8 cellular contexts compared by ENCODE assay signal in the genomic region with DNA sequence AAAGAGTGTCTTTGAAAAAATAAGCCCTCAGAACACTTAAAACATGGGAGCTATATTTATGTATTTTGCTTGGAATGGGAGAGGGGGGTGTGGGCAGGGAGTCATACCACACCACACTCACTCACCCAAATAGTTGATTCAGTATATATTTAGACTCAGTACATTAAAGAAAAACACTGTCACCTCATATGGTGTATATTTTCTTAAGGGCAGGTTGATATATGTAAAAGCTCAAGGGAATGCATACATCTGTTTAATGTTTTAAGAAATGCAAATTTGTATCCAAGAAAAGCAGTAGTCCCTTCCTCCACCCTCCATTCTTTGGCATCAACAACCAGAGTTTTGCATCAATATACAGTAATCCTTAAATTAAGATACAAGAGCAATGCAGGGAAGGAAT. TPM values are rescaled to one million over a fixed set of nuclear protein-coding genes. Genes with fewer than 3 reads are reported as not detected.
DNase-seq lines count a peak whose midpoint lies in the region; ATAC-seq, FAIRE-seq and TF ChIP-seq lines count a peak whose summit lies in the region.

No MANE protein-coding gene starts in this region.

- H3K9me3 ChIP-seq in BE2C: no peaks in the 10 kb centered on the region

- H3K36me3 Mint-ChIP-seq in natural killer cell treated with Interleukin-12 subunit alpha and Interleukin-12 subunit beta and Interleukin-15 and Interleukin-18, amount 100 ng/mL, for 72 hours: no peaks in the 10 kb centered on the region

- peaks cover 0 to 3% of the 10 kb centered on the region in 2 donors for H3K27me3 Mint-ChIP-seq in natural killer cell treated with Interleukin-12 subunit alpha and Interleukin-12 subunit beta and Interleukin-15 and Interleukin-18, amount 100 ng/mL, for 72 hours

- FAIRE-seq in GM12891 (lab: Jason Lieb, UNC): no peak

- H3K4me1 ChIP-seq in BE2C: peaks cover 13% of the 10 kb centered on the region

- H3K36me3 ChIP-seq in BE2C: 0 out of 2 replicates have a peak, but pooled peaks cover 4% of the 10 kb centered on the region

- TF ChIP-seq CTCF in BE2C (IDR thresholded peaks at IDR 0.05; ENCODE audit: low read depth, low read length) (no peak), choroid plexus epithelial cell (conservative IDR thresholded peaks at IDR 0.05; ENCODE audit: low read depth, low read length) (no peak)

- no peak for TF ChIP-seq POLR2A in GM12891 (IDR thresholded peaks at IDR 0.05; ENCODE audit: low read depth, low read length)

- H3K27me3 ChIP-seq in BE2C: no peaks in the 10 kb centered on the region

- DNase-seq in BE2C: no peak
- DNase-seq in Jurkat, Clone E6-1 (ENCODE audit: low read depth, low spot score): no peak
- no peak for DNase-seq in choroid plexus epithelial cell (ENCODE audit: low read depth)
- DNase-seq in natural killer cell treated with Interleukin-12 subunit alpha and Interleukin-12 subunit beta and Interleukin-15 and Interleukin-18, amount 100 ng/mL, for 72 hours (ENCODE audit: low spot score): no peak
- no peak for DNase-seq in GM12891 (ENCODE audit: insufficient read length, low spot score)
- no peak for DNase-seq in SW 1271 (lab: John Stamatoyannopoulos, UW)
- DNase-seq in activated CD4-positive, alpha-beta T cell treated with anti-CD3 and anti-CD28 coated beads for 4 hours: no peak

- peak overlapping the region; percentile 66 to 69 for H3K27ac Mint-ChIP-seq in natural killer cell treated with Interleukin-12 subunit alpha and Interleukin-12 subunit beta and Interleukin-15 and Interleukin-18, amount 100 ng/mL, for 72 hours

- H3K9me3 Mint-ChIP-seq in natural killer cell treated with Interleukin-12 subunit alpha and Interleukin-12 subunit beta and Interleukin-15 and Interleukin-18, amount 100 ng/mL, for 72 hours: no peaks in the 10 kb centered on the region

- no peak for ATAC-seq in natural killer cell treated with Interleukin-12 subunit alpha and Interleukin-12 subunit beta and Interleukin-15 and Interleukin-18, amount 100 ng/mL, for 72 hours
- no peak for ATAC-seq in GM21515 (IDR thresholded peaks at IDR 0.05; ENCODE audit: unreplicated experiment)

- H3K4me1 Mint-ChIP-seq in natural killer cell treated with Interleukin-12 subunit alpha and Interleukin-12 subunit beta and Interleukin-15 and Interleukin-18, amount 100 ng/mL, for 72 hours (ENCODE audit: low read depth in 2 of 2): peaks cover 19 to 23% of the 10 kb centered on the region in 2 donors

- H3K4me3 Mint-ChIP-seq in natural killer cell treated with Interleukin-12 subunit alpha and Interleukin-12 subunit beta and Interleukin-15 and Interleukin-18, amount 100 ng/mL, for 72 hours: peak overlapping the region; percentile 83

- H3K4me3 ChIP-seq in BE2C (ENCODE audit: low read depth, low read length) (peak overlapping the region; percentile 91), choroid plexus epithelial cell (ENCODE audit: low read depth, low read length) (peak overlapping the region; percentile 83)
- peak overlapping the region; percentile 84 for H3K4me3 ChIP-seq in Jurkat, Clone E6-1 (ENCODE audit: low read length)

TF ChIP-seq in GM12891, 5 proteins besides CTCF, POLR2A, EP300 and RAD21:
- TF ChIP-seq POU2F2 (IDR thresholded peaks at IDR 0.05; ENCODE audit: low read depth, low read length): no peak
- no peak for TF ChIP-seq POLR2AphosphoS5 (IDR thresholded peaks at IDR 0.05; ENCODE audit: low read depth, low read length)
- no peak for TF ChIP-seq TAF1 (IDR thresholded peaks at IDR 0.05; ENCODE audit: low read depth, low read length)
- TF ChIP-seq PAX5 (IDR thresholded peaks at IDR 0.05; ENCODE audit: insufficient read depth, low read length, severe bottlenecking): no peak
- TF ChIP-seq SPI1 (IDR thresholded peaks at IDR 0.05; ENCODE audit: low read depth, low read length): no peak

RNA-seq across cellular contexts. Expression of a gene that starts 1.4 kb away (rescaled TPM):
- polyA plus RNA-seq in BE2C (2012; ENCODE audit: insufficient read depth, insufficient read length, low read depth): 20.3 TPM
- 67.2 TPM for polyA plus RNA-seq in Jurkat, Clone E6-1 (2012; ENCODE audit: insufficient read depth, insufficient read length)
- 10 to 100 TPM; 13.1 to 18.5 TPM for total RNA-seq in natural killer cell treated with Interleukin-12 subunit alpha and Interleukin-12 subunit beta and Interleukin-15 and Interleukin-18, amount 100 ng/mL, for 72 hours
- polyA plus RNA-seq in GM12891 (2012; ENCODE audit: low read depth, missing spikeins): 17.0 TPM
